Comparison of ENCODE assay signal across 20 cellular contexts in genomic region chr7:26178272-26178960, GRCh38. TPM values are rescaled to one million over a fixed set of nuclear protein-coding genes. Genes with fewer than 3 reads are reported as not detected.
A peak's percentile ranks its signal among the peaks of the same experiment; 100 is the strongest.
DNase-seq lines count a peak whose midpoint lies in the region; ATAC-seq, FAIRE-seq and TF ChIP-seq lines count a peak whose summit lies in the region.
"Had no signal": no experiment of that assay in that cellular context is flagged by ENCODE, and none has a peak within 500 bp of the region (broad histone marks: within the 10 kb centered on the region; RNA-seq: fewer than 3 reads in every experiment).

No MANE protein-coding gene starts in this region.

- DNase-seq in DMS53 (lab: John Stamatoyannopoulos, UW) (peak; percentile 34), DMS53 treated with DMSO at 0.1 percent for 48 hours (lab: John Stamatoyannopoulos, UW; ENCODE audit: unreplicated experiment) (no peak), GM12891 (ENCODE audit: insufficient read length, low spot score) (no peak), epithelial cell of esophagus (ENCODE audit: low read depth) (peak; percentile 48), progenitor cell of endocrine pancreas (ENCODE audit: low spot score, unreplicated experiment) (no peak), omental fat pad (ENCODE audit: low spot score) (no peak)
- DNase-seq: activated CD4-positive, alpha-beta T cell treated with anti-CD3 and anti-CD28 coated beads for 1 hour; dermis blood vessel endothelial cell; DMS 273 treated with DMSO at 0.1 percent for 48 hours; Kasumi-1; NCI-H1436; NCI-H2171 treated with DMSO at 0.1 percent for 48 hours; NCI-H774; sigmoid colon; SK-N-SH; stimulated activated CD4-positive, alpha-beta T cell treated with anti-CD3 and anti-CD28 coated beads, Interleukin-1b, Interleukin-23, amount 100 ng/mL, for 48 hours had no signal

- no peaks in the 10 kb centered on the region for H3K9me3 Mint-ChIP-seq in progenitor cell of endocrine pancreas (ENCODE audit: low read depth)

- no peak overlapping the region for H3K4me3 Mint-ChIP-seq in progenitor cell of endocrine pancreas (ENCODE audit: low read depth)

- H3K27me3 Mint-ChIP-seq in progenitor cell of endocrine pancreas: no peaks in the 10 kb centered on the region

- no peak overlapping the region for H3K4me3 ChIP-seq in epithelial cell of esophagus (ENCODE audit: low read length)
- H3K4me3 ChIP-seq: BLaER1 treated with 17β-estradiol and CSF1 and Interleukin-3, amounts not matched to agents 10 nM and 100 nM; sigmoid colon had no signal

- no peak for TF ChIP-seq POLR2A in GM12891 (IDR thresholded peaks at IDR 0.05; ENCODE audit: low read depth, low read length)

- peak overlapping the region; percentile 64 for H3K27ac Mint-ChIP-seq in progenitor cell of endocrine pancreas

- FAIRE-seq in GM12891 (lab: Jason Lieb, UNC): no peak
- FAIRE-seq: bronchial epithelial cell had no signal

- no peak for ATAC-seq in GM19463 (IDR thresholded peaks at IDR 0.05; ENCODE audit: unreplicated experiment)
- no peak for ATAC-seq in omental fat pad (ENCODE audit: low FRiP score)
- ATAC-seq in GM21529 (IDR thresholded peaks at IDR 0.05; ENCODE audit: unreplicated experiment): no peak

- H3K4me1 Mint-ChIP-seq in progenitor cell of endocrine pancreas (ENCODE audit: low read depth): peaks cover 22% of the 10 kb centered on the region

- H3K36me3 Mint-ChIP-seq in progenitor cell of endocrine pancreas (ENCODE audit: insufficient read depth): peaks cover 10% of the 10 kb centered on the region

- TF ChIP-seq CTCF in epithelial cell of esophagus (IDR thresholded peaks at IDR 0.05; ENCODE audit: insufficient read depth, low read depth, low read length, missing control alignments): no peak
- no peak for TF ChIP-seq CTCF in progenitor cell of endocrine pancreas (IDR thresholded peaks at IDR 0.05; ENCODE audit: unreplicated experiment)
- TF ChIP-seq CTCF in omental fat pad (IDR thresholded peaks at IDR 0.05): no peak

TF ChIP-seq in GM12891, 5 proteins besides CTCF, POLR2A, EP300 and RAD21:
- TF ChIP-seq PAX5 (IDR thresholded peaks at IDR 0.05; ENCODE audit: insufficient read depth, low read length, severe bottlenecking) (no peak), TAF1 (IDR thresholded peaks at IDR 0.05; ENCODE audit: low read depth, low read length) (no peak), POLR2AphosphoS5 (IDR thresholded peaks at IDR 0.05; ENCODE audit: low read depth, low read length) (no peak; the same call in 1 of the 2 replicates), POU2F2 (IDR thresholded peaks at IDR 0.05; ENCODE audit: low read depth, low read length) (0 out of 2 replicates have a peak, but pooled peaks have one; percentile 7), SPI1 (IDR thresholded peaks at IDR 0.05; ENCODE audit: low read depth, low read length) (no peak)
TF ChIP-seq in GM12891: peak in this region for 1.

RNA-seq across cellular contexts. Expression of gene HNRNPA2B1, which starts 22.1 kb away (rescaled TPM):
- polyA plus RNA-seq in GM12891 (2012; ENCODE audit: low read depth, missing spikeins): 848 TPM
- total RNA-seq in progenitor cell of endocrine pancreas: 950 and 984 TPM in 2 replicates
- total RNA-seq in omental fat pad: 100 to 1,000 TPM; 206 to 296 (median 285) TPM

RNA-seq across cellular contexts. Expression of gene CBX3, which starts 23.1 kb away (rescaled TPM):
- polyA plus RNA-seq in GM12891 (2012; ENCODE audit: low read depth, missing spikeins): 172 TPM
- total RNA-seq in progenitor cell of endocrine pancreas (221 and 222 TPM in 2 replicates), omental fat pad (100 to 1,000 TPM in 1 of 4 donors, 10 to 100 TPM in 3; 60.1 to 111 (median 87.4) TPM)

RNA-seq across cellular contexts. Expression of gene NFE2L3, which starts 26.4 kb away (rescaled TPM):
- 7.2 TPM for polyA plus RNA-seq in GM12891 (2012; ENCODE audit: low read depth, missing spikeins)
- total RNA-seq in progenitor cell of endocrine pancreas (25.5 and 28.0 TPM in 2 replicates), omental fat pad (10 to 100 TPM in 1 of 4 donors, 1 to 10 TPM in 3; 3.9 to 12.1 (median 5.3) TPM)

Comparison
In these comparisons a context has a peak if more than half of its experiments do, and no peak if none do; other contexts are left out.
1. DNase-seq: peak in DMS53 (single experiment) and epithelial cell of esophagus (single experiment); none in DMS53 treated with DMSO at 0.1 percent for 48 hours (single experiment), GM12891 (single experiment), progenitor cell of endocrine pancreas (single experiment) and omental fat pad (single experiment).